In the genomic region with DNA sequence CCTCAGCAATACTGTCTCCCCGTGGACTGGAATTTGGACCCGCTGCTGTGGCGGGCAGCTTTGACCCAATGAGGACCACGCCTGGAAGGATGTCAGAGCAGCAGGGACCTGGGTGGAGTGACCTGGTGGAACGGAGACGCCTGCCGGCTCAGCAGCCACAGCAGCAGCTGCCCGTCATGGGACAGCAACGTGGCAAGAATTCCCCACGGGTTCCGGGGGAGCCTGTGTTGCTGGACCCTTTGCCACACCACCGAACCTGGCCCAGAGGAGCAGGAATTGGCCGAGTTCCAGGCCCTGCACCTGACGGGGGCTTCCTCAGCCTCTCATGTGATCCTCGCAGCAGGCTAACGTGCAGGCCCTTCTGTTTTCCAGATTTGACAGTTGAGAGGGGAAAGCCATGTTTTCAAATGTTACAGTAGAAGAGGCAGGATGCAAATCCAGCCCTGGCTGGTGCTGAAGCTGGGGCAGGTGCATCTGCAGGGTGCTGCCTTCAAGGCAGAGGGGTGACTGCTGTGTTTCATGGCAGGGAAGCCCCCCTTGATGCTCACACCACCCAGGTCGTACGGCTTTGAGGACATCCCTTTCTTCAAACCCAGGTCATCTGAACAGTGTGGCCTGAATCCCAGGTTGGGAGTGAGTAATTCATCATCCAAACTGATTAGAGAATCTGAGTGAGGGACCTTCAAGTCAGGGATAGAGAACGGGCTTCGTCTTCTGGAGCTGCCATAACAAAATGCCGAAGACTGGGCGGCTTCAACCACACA, we compare ENCODE assay signal across 1 cellular context.
TF ChIP-seq lines count a peak whose summit lies in the region.

No MANE protein-coding gene starts in this region.

TF ChIP-seq in IMR-90, 13 proteins besides CTCF, POLR2A, EP300 and RAD21:
- no peak for TF ChIP-seq RFX5 (IDR thresholded peaks at IDR 0.05; ENCODE audit: low read depth, low read length)
- no peak for TF ChIP-seq MAFK (IDR thresholded peaks at IDR 0.05; ENCODE audit: low read depth, low read length)
- TF ChIP-seq, protein P1, sequence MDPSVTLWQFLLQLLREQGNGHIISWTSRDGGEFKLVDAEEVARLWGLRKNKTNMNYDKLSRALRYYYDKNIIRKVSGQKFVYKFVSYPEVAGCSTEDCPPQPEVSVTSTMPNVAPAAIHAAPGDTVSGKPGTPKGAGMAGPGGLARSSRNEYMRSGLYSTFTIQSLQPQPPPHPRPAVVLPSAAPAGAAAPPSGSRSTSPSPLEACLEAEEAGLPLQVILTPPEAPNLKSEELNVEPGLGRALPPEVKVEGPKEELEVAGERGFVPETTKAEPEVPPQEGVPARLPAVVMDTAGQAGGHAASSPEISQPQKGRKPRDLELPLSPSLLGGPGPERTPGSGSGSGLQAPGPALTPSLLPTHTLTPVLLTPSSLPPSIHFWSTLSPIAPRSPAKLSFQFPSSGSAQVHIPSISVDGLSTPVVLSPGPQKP (IDR thresholded peaks at IDR 0.05; ENCODE audit: borderline replicate concordance, low read depth, low read length): no peak
- no peak for TF ChIP-seq SMC3 (IDR thresholded peaks at IDR 0.05; ENCODE audit: low read depth, low read length)
- TF ChIP-seq CHD1 (IDR thresholded peaks at IDR 0.05; ENCODE audit: low read depth, low read length): no peak
- TF ChIP-seq NFE2L2 (IDR thresholded peaks at IDR 0.05; ENCODE audit: low read depth, low read length): no peak
- TF ChIP-seq RCOR1 (IDR thresholded peaks at IDR 0.05; ENCODE audit: insufficient replicate concordance, low read length): no peak
TF ChIP-seq in IMR-90: peak in this region for 0.
